ENCODE assay signal across 8 cellular contexts in genomic region chr3:99817047-99817436, GRCh38. TPM values are rescaled to one million over a fixed set of nuclear protein-coding genes. Genes with fewer than 3 reads are reported as not detected.
DNase-seq lines count a peak whose midpoint lies in the region; ATAC-seq and TF ChIP-seq lines count a peak whose summit lies in the region.

No MANE protein-coding gene starts in this region.

- H3K79me2 ChIP-seq in DND-41 (ENCODE audit: insufficient read depth, low read length): peaks cover 19% of the 10 kb centered on the region

- peak overlapping the region; percentile 68 to 69 for H3K4me3 ChIP-seq in DND-41 (ENCODE audit: low read depth in 1 of 2, low read length in 2 of 2)
- H3K4me3 ChIP-seq in MG63: peak overlapping the region; percentile 73
- H3K4me3 ChIP-seq in body of pancreas: peak overlapping the region in 1 of 2 donors; percentile 54
- peak overlapping the region; percentile 52 to 62 for H3K4me3 ChIP-seq in left lung
- peak overlapping the region; percentile 77 for H3K4me3 ChIP-seq in thymus (ENCODE audit: low read length)

- peaks cover 23% of the 10 kb centered on the region for H3K4me1 ChIP-seq in DND-41 (ENCODE audit: insufficient read depth, low read length)
- H3K4me1 ChIP-seq in body of pancreas: peaks cover 16% of the 10 kb centered on the region
- H3K4me1 ChIP-seq in left lung: peaks cover 0 to 22% of the 10 kb centered on the region in 2 donors
- no peaks in the 10 kb centered on the region for H3K4me1 ChIP-seq in thymus (ENCODE audit: control insufficient read depth, insufficient read depth, low read length)

- DNase-seq in DND-41 (no peak), MG63 (peak; percentile 58), body of pancreas (peak in 1 of 4 donors; percentile 20), left lung (no peak), mesenteric fat pad (ENCODE audit: low spot score) (no peak)
- DNase-seq in activated CD4-positive, CD25-positive, alpha-beta regulatory T cell treated with anti-CD3 and anti-CD28 coated beads, Interleukin-2, amount 50 U/mL, for 72 hours: no peak

- TF ChIP-seq POLR2A in body of pancreas (IDR thresholded peaks at IDR 0.05): no peak

- intact Hi-C loops in body of pancreas (cut with DNase I) (no loop called here), left lung (cut with DNase I) (no loop called here)

- H3K27ac ChIP-seq in DND-41 (ENCODE audit: low read length) (peak overlapping the region; percentile 75), body of pancreas (peak overlapping the region; percentile 76 to 92 (median 89)), left lung (peak overlapping the region; percentile 84 to 85), thymus (ENCODE audit: low read depth) (peak overlapping the region; percentile 11)

- TF ChIP-seq CTCF in DND-41 (IDR thresholded peaks at IDR 0.05; ENCODE audit: borderline replicate concordance, extremely low read depth, low read length, poor library complexity, severe bottlenecking): no peak
- no peak for TF ChIP-seq CTCF in body of pancreas (IDR thresholded peaks at IDR 0.05)
- TF ChIP-seq CTCF in left lung (IDR thresholded peaks at IDR 0.05): no peak

- H3K9me3 ChIP-seq in DND-41 (ENCODE audit: insufficient read depth, low read length, severe bottlenecking) (no peaks in the 10 kb centered on the region), MG63 (no peaks in the 10 kb centered on the region), body of pancreas (no peaks in the 10 kb centered on the region), left lung (no peaks in the 10 kb centered on the region), thymus (ENCODE audit: control insufficient read depth) (no peaks in the 10 kb centered on the region)

- H4K20me1 ChIP-seq in DND-41 (ENCODE audit: insufficient read depth, low read length): no peaks in the 10 kb centered on the region

- peak overlapping the region; percentile 59 for H3K9ac ChIP-seq in DND-41 (ENCODE audit: low read depth, low read length)

- H3K36me3 ChIP-seq in DND-41 (ENCODE audit: insufficient read depth, low read length) (no peaks in the 10 kb centered on the region), MG63 (peaks cover 10% of the 10 kb centered on the region), body of pancreas (replicated peaks in 1 of 2; ENCODE audit: insufficient read depth in 1 of 2, low read depth in 2 of 2) (no peaks in the 10 kb centered on the region), left lung (no peaks in the 10 kb centered on the region), thymus (ENCODE audit: control insufficient read depth, insufficient read depth) (no peaks in the 10 kb centered on the region)

- H3K4me2 ChIP-seq in DND-41 (ENCODE audit: insufficient read depth, low read length): peak overlapping the region; percentile 77

- H2AFZ ChIP-seq in DND-41 (ENCODE audit: low read depth, low read length): peak overlapping the region; percentile 66

- no peak for ATAC-seq in DND-41 (ENCODE audit: insufficient read depth, low read depth)
- ATAC-seq in body of pancreas: no peak
- ATAC-seq in left lung: peak; percentile 5
- ATAC-seq in HG02981 (IDR thresholded peaks at IDR 0.05; ENCODE audit: unreplicated experiment): no peak

- WGBS in body of pancreas, 2 donors: 0 to 6% methylated on average over 14 to 15 of the region's 15 CpGs
- WGBS in thymus: 3% methylated on average over 15 of the region's 15 CpGs

- no peaks in the 10 kb centered on the region for H3K27me3 ChIP-seq in DND-41 (ENCODE audit: insufficient read depth, low read length, poor library complexity)
- H3K27me3 ChIP-seq in MG63: no peaks in the 10 kb centered on the region
- no peaks in the 10 kb centered on the region for H3K27me3 ChIP-seq in body of pancreas
- no peaks in the 10 kb centered on the region for H3K27me3 ChIP-seq in left lung
- H3K27me3 ChIP-seq in thymus (ENCODE audit: control insufficient read depth, insufficient read depth): no peaks in the 10 kb centered on the region

RNA-seq across cellular contexts. Expression of gene CMSS1, which starts 0.6 kb away (rescaled TPM):
- total RNA-seq in MG63 (2014; rRNA removed; shearing (Covaris generic); ENCODE audit: low replicate concordance): 48.9 and 141 TPM in 2 replicates
- 10 to 100 TPM in 1 of 2 donors, 1 to 10 TPM in 1; 3.9 to 21.4 TPM for total RNA-seq in body of pancreas
- 10 to 100 TPM; 13.4 to 32.7 TPM for total RNA-seq in left lung
- polyA plus RNA-seq in thymus: 27.3 TPM
- total RNA-seq in mesenteric fat pad: 51.5 TPM

Comparison
In these comparisons a context has a peak if more than half of its experiments do, and no peak if none do; other contexts are left out.
1. H3K27ac ChIP-seq: peak in every context shown above with its lines; median percentile 89 in body of pancreas; 84 in left lung; 75 in DND-41; 11 in thymus.